Comparison of ENCODE assay signal across 19 cellular contexts in the genomic region with DNA sequence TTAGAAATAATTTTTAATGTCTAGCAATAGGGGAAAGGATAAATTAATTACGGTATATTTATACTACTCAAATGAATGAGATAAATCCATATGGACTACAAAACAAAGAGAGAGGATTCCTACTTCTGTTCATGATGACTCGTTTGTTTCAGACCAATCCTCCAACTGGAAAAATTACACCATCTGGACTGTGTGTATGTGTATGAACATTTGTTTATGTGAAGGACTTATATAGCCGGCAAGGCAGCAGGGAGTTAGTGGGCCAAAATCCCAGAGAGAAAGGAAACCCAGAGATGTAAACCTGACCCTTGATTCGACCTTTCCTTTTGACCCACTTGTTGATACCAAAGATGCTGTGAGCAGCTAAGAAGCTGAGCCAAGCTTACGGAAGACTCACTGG. TPM values are rescaled to one million over a fixed set of nuclear protein-coding genes. Genes with fewer than 3 reads are reported as not detected.
"Had no signal": no experiment of that assay in that cellular context is flagged by ENCODE, and none has a peak within 500 bp of the region (broad histone marks: within the 10 kb centered on the region; RNA-seq: fewer than 3 reads in every experiment).

No MANE protein-coding gene starts in this region.

- H3K9me3 Mint-ChIP-seq: activated naive CD4-positive, alpha-beta T cell treated with anti-CD3 and anti-CD28 coated beads, Interleukin-2, amount 50 U/mL, for 72 hours; effector memory CD8-positive, alpha-beta T cell; stimulated activated effector memory CD8-positive, alpha-beta T cell treated with anti-CD3 and anti-CD28 coated beads, Interleukin-12 subunit alpha, Interleukin-12 subunit beta, amount 100 ng/mL, for 72 hours; T-helper 1 cell treated with Interleukin-12 subunit alpha and Interleukin-12 subunit beta and Interleukin-4 antibody, amounts not matched to agents 30 μg/mL and 1 μg/mL, for 36 hours; WTC11 had no signal

- DNase-seq: activated CD4-positive, alpha-beta T cell treated with anti-CD3 and anti-CD28 coated beads for 48 hours; activated CD8-positive, alpha-beta memory T cell treated with anti-CD3 and anti-CD28 coated beads, Interleukin-2, amount 50 U/mL, for 4 hours; activated CD8-positive, alpha-beta T cell treated with anti-CD3 and anti-CD28 coated beads, Interleukin-2, amount 10 ng/mL, durations not matched to agents 7 days and 5 days; activated gamma-delta T cell; activated T-cell treated with anti-CD3 and anti-CD28 coated beads, Interleukin-2, amount 50 U/mL, for 48 hours; amygdala; dermis blood vessel endothelial cell; effector memory CD8-positive, alpha-beta T cell; hippocampal formation; kidney; left lung; mucosa of descending colon; naive thymus-derived CD4-positive, alpha-beta T cell had no signal

- H3K36me3 Mint-ChIP-seq: activated naive CD4-positive, alpha-beta T cell treated with anti-CD3 and anti-CD28 coated beads, Interleukin-2, amount 50 U/mL, for 72 hours; brain; naive thymus-derived CD4-positive, alpha-beta T cell; WTC11 had no signal

- H3K4me1 Mint-ChIP-seq: brain; stimulated activated effector memory CD8-positive, alpha-beta T cell treated with anti-CD3 and anti-CD28 coated beads, Interleukin-12 subunit alpha, Interleukin-12 subunit beta, amount 100 ng/mL, for 72 hours; WTC11 had no signal

- H3K27ac Mint-ChIP-seq: activated CD8-positive, alpha-beta T cell treated with anti-CD3 and anti-CD28 coated beads, Interleukin-2, amount 10 ng/mL, durations not matched to agents 7 days and 5 days; activated naive CD4-positive, alpha-beta T cell treated with anti-CD3 and anti-CD28 coated beads, Interleukin-2, amount 50 U/mL, for 72 hours; brain; effector memory CD8-positive, alpha-beta T cell; stimulated activated effector memory CD8-positive, alpha-beta T cell treated with anti-CD3 and anti-CD28 coated beads, Interleukin-12 subunit alpha, Interleukin-12 subunit beta, amount 100 ng/mL, for 72 hours; T-helper 1 cell treated with Interleukin-12 subunit alpha and Interleukin-12 subunit beta and Interleukin-4 antibody, amounts not matched to agents 30 μg/mL and 1 μg/mL, for 36 hours; WTC11 had no signal

- H3K4me3 Mint-ChIP-seq: activated CD8-positive, alpha-beta T cell treated with anti-CD3 and anti-CD28 coated beads, Interleukin-2, amount 10 ng/mL, durations not matched to agents 7 days and 5 days; brain; effector memory CD8-positive, alpha-beta T cell; naive thymus-derived CD4-positive, alpha-beta T cell; stimulated activated effector memory CD8-positive, alpha-beta T cell treated with anti-CD3 and anti-CD28 coated beads, Interleukin-12 subunit alpha, Interleukin-12 subunit beta, amount 100 ng/mL, for 72 hours; T-helper 1 cell treated with Interleukin-12 subunit alpha and Interleukin-12 subunit beta and Interleukin-4 antibody, amounts not matched to agents 30 μg/mL and 1 μg/mL, for 36 hours; WTC11 had no signal

- H3K4me3 ChIP-seq: left lung, mucosa of descending colon had no signal

RNA-seq across cellular contexts. Expression of gene PDE6A, which starts 20.1 kb away (rescaled TPM):
- total RNA-seq: activated CD8-positive, alpha-beta T cell treated with anti-CD3 and anti-CD28 coated beads, Interleukin-2, amount 10 ng/mL, durations not matched to agents 7 days and 5 days; activated naive CD4-positive, alpha-beta T cell treated with anti-CD3 and anti-CD28 coated beads, Interleukin-2, amount 50 U/mL, for 72 hours; dermis blood vessel endothelial cell; left lung; naive thymus-derived CD4-positive, alpha-beta T cell; WTC11 had no signal
- polyA plus RNA-seq: fibroblast of lung had no signal
